ENCODE assay signal across 31 cellular contexts in the genomic region with DNA sequence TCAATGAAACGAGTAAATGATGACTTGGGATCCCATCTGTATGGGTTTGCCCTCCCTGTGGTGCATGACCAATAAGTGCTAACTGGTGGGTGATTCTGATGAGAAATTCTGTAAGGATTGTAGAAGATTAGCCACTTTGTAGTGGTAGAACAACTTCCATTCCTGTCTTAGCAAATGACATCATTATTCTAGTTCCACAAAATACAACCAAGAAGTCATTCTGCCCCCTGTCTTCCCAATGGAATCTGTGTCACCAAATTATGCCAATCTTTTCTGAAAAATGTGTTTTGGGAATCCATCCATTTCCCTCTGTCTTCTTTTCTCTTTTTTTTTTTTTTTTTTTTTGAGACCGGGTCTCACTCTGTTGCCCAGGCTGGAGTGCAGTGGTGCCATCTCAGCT. TPM values are rescaled to one million over a fixed set of nuclear protein-coding genes. Genes with fewer than 3 reads are reported as not detected.
"Had no signal": no experiment of that assay in that cellular context is flagged by ENCODE, and none has a peak within 500 bp of the region (broad histone marks: within the 10 kb centered on the region; RNA-seq: fewer than 3 reads in every experiment).

No MANE protein-coding gene starts in this region.

- H3K36me3 Mint-ChIP-seq: naive thymus-derived CD8-positive, alpha-beta T cell; natural killer cell treated with Interleukin-12 subunit alpha and Interleukin-12 subunit beta and Interleukin-15 and Interleukin-18, amount 100 ng/mL, for 72 hours; stimulated activated memory B cell treated with anti-CD40 and anti-IgM and Interleukin-4, amounts not matched to agents 10 μg/mL and 1 μg/mL and 100 μg/mL, for 72 hours; type B pancreatic cell had no signal

- H3K27ac ChIP-seq: neutrophil, pancreas, prostate gland, skin epidermis, spleen, suprapubic skin, testis, tibial artery, transverse colon, upper lobe of right lung, uterus had no signal

- H3K4me1 Mint-ChIP-seq: nephron progenitor cell; stimulated activated naive CD8-positive, alpha-beta T cell treated with anti-CD3 and anti-CD28 coated beads, Interleukin-15, amount 100 ng/mL, for 72 hours had no signal

- H3K9me3 Mint-ChIP-seq: naive thymus-derived CD8-positive, alpha-beta T cell; natural killer cell treated with Interleukin-12 subunit alpha and Interleukin-12 subunit beta and Interleukin-15 and Interleukin-18, amount 100 ng/mL, for 72 hours; nephron progenitor cell; neural crest cell; stimulated activated memory B cell treated with anti-CD40 and anti-IgM and Interleukin-4, amounts not matched to agents 10 μg/mL and 1 μg/mL and 100 μg/mL, for 72 hours; stimulated activated naive CD8-positive, alpha-beta T cell treated with anti-CD3 and anti-CD28 coated beads, Interleukin-15, amount 100 ng/mL, for 72 hours; type B pancreatic cell had no signal

- H3K9me3 ChIP-seq: neutrophil, pancreas, prostate gland, spleen, suprapubic skin, testis, tibial artery, transverse colon, upper lobe of right lung, uterus had no signal

- H3K27ac Mint-ChIP-seq: naive thymus-derived CD8-positive, alpha-beta T cell; natural killer cell treated with Interleukin-12 subunit alpha and Interleukin-12 subunit beta and Interleukin-15 and Interleukin-18, amount 100 ng/mL, for 72 hours; nephron progenitor cell; stimulated activated memory B cell treated with anti-CD40 and anti-IgM and Interleukin-4, amounts not matched to agents 10 μg/mL and 1 μg/mL and 100 μg/mL, for 72 hours; stimulated activated naive CD8-positive, alpha-beta T cell treated with anti-CD3 and anti-CD28 coated beads, Interleukin-15, amount 100 ng/mL, for 72 hours; type B pancreatic cell had no signal

- H3K27me3 ChIP-seq: neutrophil, pancreas, spleen, suprapubic skin, testis, tibial artery, transverse colon, upper lobe of right lung, uterus had no signal

- H3K4me3 ChIP-seq: pancreas, prostate gland, skin epidermis, smooth muscle cell, spleen, suprapubic skin, testis, tibial artery, transverse colon, upper lobe of right lung, uterus had no signal

- H3K4me1 ChIP-seq: prostate gland, uterus had no signal

- H3K27me3 Mint-ChIP-seq: natural killer cell treated with Interleukin-12 subunit alpha and Interleukin-12 subunit beta and Interleukin-15 and Interleukin-18, amount 100 ng/mL, for 72 hours; stimulated activated memory B cell treated with anti-CD40 and anti-IgM and Interleukin-4, amounts not matched to agents 10 μg/mL and 1 μg/mL and 100 μg/mL, for 72 hours; stimulated activated naive CD8-positive, alpha-beta T cell treated with anti-CD3 and anti-CD28 coated beads, Interleukin-15, amount 100 ng/mL, for 72 hours; type B pancreatic cell had no signal

- ATAC-seq: naive thymus-derived CD8-positive, alpha-beta T cell; natural killer cell treated with Interleukin-12 subunit alpha and Interleukin-12 subunit beta and Interleukin-15 and Interleukin-18, amount 100 ng/mL, for 72 hours; pancreas; right cardiac atrium; sciatic nerve; stimulated activated memory B cell treated with anti-CD40 and anti-IgM and Interleukin-4, amounts not matched to agents 10 μg/mL and 1 μg/mL and 100 μg/mL, for 72 hours; stimulated activated naive CD8-positive, alpha-beta T cell treated with anti-CD3 and anti-CD28 coated beads, Interleukin-15, amount 100 ng/mL, for 72 hours; stimulated activated naive CD8-positive, alpha-beta T cell treated with anti-CD3 and anti-CD28 coated beads, Interleukin-15, Interleukin-2, amounts not matched to agents 100 U/mL and 50 U/mL, for 24 hours; upper lobe of right lung had no signal

- H3K4me3 Mint-ChIP-seq: naive thymus-derived CD8-positive, alpha-beta T cell; natural killer cell treated with Interleukin-12 subunit alpha and Interleukin-12 subunit beta and Interleukin-15 and Interleukin-18, amount 100 ng/mL, for 72 hours; nephron progenitor cell; neural crest cell; stimulated activated memory B cell treated with anti-CD40 and anti-IgM and Interleukin-4, amounts not matched to agents 10 μg/mL and 1 μg/mL and 100 μg/mL, for 72 hours; stimulated activated naive CD8-positive, alpha-beta T cell treated with anti-CD3 and anti-CD28 coated beads, Interleukin-15, amount 100 ng/mL, for 72 hours; type B pancreatic cell had no signal

- FAIRE-seq: pancreas had no signal

- H3K36me3 ChIP-seq: neutrophil, pancreas, prostate gland, spleen, suprapubic skin, tibial artery, transverse colon, upper lobe of right lung, uterus had no signal

- H3K4me2 ChIP-seq: smooth muscle cell had no signal

- DNase-seq: naive thymus-derived CD8-positive, alpha-beta T cell; nephron progenitor cell; nucleus accumbens; pancreas; right cardiac atrium; spleen; stimulated activated CD4-positive, alpha-beta T cell treated with anti-CD3 and anti-CD28 coated beads, Interleukin-12 subunit alpha, Interleukin-12 subunit beta, amount 100 ng/mL, for 4 hours; stimulated activated CD4-positive, alpha-beta T cell treated with anti-CD3 and anti-CD28 coated beads, Interleukin-1b, Interleukin-23, amount 100 ng/mL, for 48 hours; stimulated activated CD4-positive, alpha-beta T cell treated with anti-CD3 and anti-CD28 coated beads, Interleukin-4, amount 100 ng/mL, for 1 hour; stimulated activated CD4-positive, alpha-beta T cell treated with anti-CD3 and anti-CD28 coated beads, Interleukin-4, amount 100 ng/mL, for 4 hours; stimulated activated CD8-positive, alpha-beta memory T cell treated with anti-CD3 and anti-CD28 coated beads, Interleukin-4, amount 100 ng/mL, for 48 hours; stimulated activated naive CD4-positive, alpha-beta T cell; stimulated activated naive CD8-positive, alpha-beta T cell treated with anti-CD3 and anti-CD28 coated beads, Interleukin-15, amount 100 ng/mL, for 72 hours; stimulated activated naive CD8-positive, alpha-beta T cell treated with anti-CD3 and anti-CD28 coated beads, Interleukin-15, Interleukin-2, amounts not matched to agents 100 U/mL and 50 U/mL, for 24 hours; substantia nigra; testis; tibial artery; transverse colon; upper lobe of right lung; uterus had no signal

RNA-seq across cellular contexts. Expression of a gene that starts 48.4 kb away (rescaled TPM):
- total RNA-seq: natural killer cell treated with Interleukin-12 subunit alpha and Interleukin-12 subunit beta and Interleukin-15 and Interleukin-18, amount 100 ng/mL, for 72 hours; neural crest cell; osteocyte; smooth muscle cell had no signal
- polyA plus RNA-seq: naive thymus-derived CD8-positive, alpha-beta T cell; smooth muscle cell had no signal
